12 cellular contexts compared by ENCODE assay signal in genomic region chr5:139982157-139982974, GRCh38.
DNase-seq lines count a peak whose midpoint lies in the region; ATAC-seq and TF ChIP-seq lines count a peak whose summit lies in the region.
"Had no signal": no experiment of that assay in that cellular context is flagged by ENCODE, and none has a peak within 500 bp of the region (broad histone marks: within the 10 kb centered on the region; RNA-seq: fewer than 3 reads in every experiment).

No MANE protein-coding gene starts in this region.

- H2BK20ac ChIP-seq in H9 (ENCODE audit: low read depth, low read length, poor library complexity, severe bottlenecking): no peak overlapping the region

- H3K9ac ChIP-seq in H9 (ENCODE audit: extremely low read depth, insufficient read length, low read length) (no peak overlapping the region), fibroblast of lung (ENCODE audit: insufficient read depth, low read length) (no peak overlapping the region)
- H3K9ac ChIP-seq: KMS-11 had no signal

- no peak overlapping the region for H3K27ac ChIP-seq in H9 (ENCODE audit: insufficient read length, low read depth, low read length)
- no peak overlapping the region for H3K27ac ChIP-seq in fibroblast of lung (ENCODE audit: insufficient read depth, low read length)
- H3K27ac ChIP-seq: KMS-11 had no signal

- no peak overlapping the region for H4K8ac ChIP-seq in H9 (replicated peaks; ENCODE audit: insufficient read length, low read depth, low read length)

- no peak overlapping the region for H2AK5ac ChIP-seq in H9 (ENCODE audit: insufficient read length, low read length)

- H3K27ac Mint-ChIP-seq in H9 (peak overlapping the region in 2 of 3 experiments; percentile 4 to 38; a peak in 1 of 7 replicates), osteocyte (ENCODE audit: unreplicated experiment) (peak overlapping the region; percentile 27)
- H3K27ac Mint-ChIP-seq in activated T-cell treated with anti-CD3 and anti-CD28 coated beads, Interleukin-2, amount 50 U/mL, for 24 hours: no peak overlapping the region
- H3K27ac Mint-ChIP-seq: activated CD4-positive, alpha-beta memory T cell treated with anti-CD3 and anti-CD28 coated beads for 36 hours; natural killer cell had no signal

- H3K14ac ChIP-seq in H9 (ENCODE audit: insufficient read depth, low read length): no peak overlapping the region

- H3K9me3 Mint-ChIP-seq in H9 (no peaks in the 10 kb centered on the region), osteocyte (ENCODE audit: unreplicated experiment) (no peaks in the 10 kb centered on the region)
- no peaks in the 10 kb centered on the region for H3K9me3 Mint-ChIP-seq in activated T-cell treated with anti-CD3 and anti-CD28 coated beads, Interleukin-2, amount 50 U/mL, for 24 hours
- H3K9me3 Mint-ChIP-seq: activated CD4-positive, alpha-beta memory T cell treated with anti-CD3 and anti-CD28 coated beads for 36 hours; natural killer cell had no signal

- H3K27me3 Mint-ChIP-seq in H9 (ENCODE audit: low read depth) (peaks cover 53% of the 10 kb centered on the region), osteocyte (ENCODE audit: unreplicated experiment) (peaks cover 33% of the 10 kb centered on the region)
- peaks cover 38% of the 10 kb centered on the region for H3K27me3 Mint-ChIP-seq in activated T-cell treated with anti-CD3 and anti-CD28 coated beads, Interleukin-2, amount 50 U/mL, for 24 hours

- H2BK5ac ChIP-seq in H9 (ENCODE audit: insufficient read length, low read length): no peak overlapping the region

- H3K79me2 ChIP-seq in H9 (ENCODE audit: insufficient read depth, low read length) (no peaks in the 10 kb centered on the region), fibroblast of lung (ENCODE audit: control insufficient read depth, insufficient read depth, low read length) (no peaks in the 10 kb centered on the region)

- no peak overlapping the region for H4K5ac ChIP-seq in H9 (ENCODE audit: insufficient read length, low read depth, low read length)

- no peaks in the 10 kb centered on the region for H3K4me1 ChIP-seq in H9 (ENCODE audit: insufficient read depth, low read length)
- H3K4me1 ChIP-seq in fibroblast of lung (ENCODE audit: control insufficient read depth, extremely low read depth, insufficient read depth, low read length): peaks cover 13% of the 10 kb centered on the region

- H3K36me3 Mint-ChIP-seq in H9 (ENCODE audit: insufficient read depth in 1 of 3, low read depth in 3 of 3) (no peaks in the 10 kb centered on the region), osteocyte (ENCODE audit: unreplicated experiment) (no peaks in the 10 kb centered on the region)
- H3K36me3 Mint-ChIP-seq in activated T-cell treated with anti-CD3 and anti-CD28 coated beads, Interleukin-2, amount 50 U/mL, for 24 hours (ENCODE audit: low read depth): no peaks in the 10 kb centered on the region
- H3K36me3 Mint-ChIP-seq: activated CD4-positive, alpha-beta memory T cell treated with anti-CD3 and anti-CD28 coated beads for 36 hours; natural killer cell had no signal

- H3K4me2 ChIP-seq in H9 (ENCODE audit: insufficient read depth, insufficient read length, low read length) (no peak overlapping the region), fibroblast of lung (ENCODE audit: extremely low read depth, insufficient read depth, low read length) (no peak overlapping the region)
- H3K4me2 ChIP-seq: KMS-11 had no signal

- H2AFZ ChIP-seq in H9 (ENCODE audit: low read length) (no peak overlapping the region), fibroblast of lung (ENCODE audit: low read length) (no peak overlapping the region)

- H4K20me1 ChIP-seq in H9 (ENCODE audit: control insufficient read depth, insufficient read depth, insufficient read length) (peaks cover 4% of the 10 kb centered on the region), fibroblast of lung (ENCODE audit: control insufficient read depth, extremely low read depth, insufficient read depth, low read length) (no peaks in the 10 kb centered on the region)

- no peaks in the 10 kb centered on the region for H3K36me3 ChIP-seq in fibroblast of lung (ENCODE audit: control insufficient read depth, insufficient read depth, low read length)
- H3K36me3 ChIP-seq: heart right ventricle had no signal

- H3K4me3 Mint-ChIP-seq in H9 (0 out of 5 replicates have a peak overlapping the region, but pooled peaks of 1 of the 2 experiments have one; percentile 5), osteocyte (ENCODE audit: unreplicated experiment) (peak overlapping the region; percentile 27)
- H3K4me3 Mint-ChIP-seq in activated T-cell treated with anti-CD3 and anti-CD28 coated beads, Interleukin-2, amount 50 U/mL, for 24 hours: no peak overlapping the region
- H3K4me3 Mint-ChIP-seq: activated CD4-positive, alpha-beta memory T cell treated with anti-CD3 and anti-CD28 coated beads for 36 hours; natural killer cell had no signal

- H3K23me2 ChIP-seq in H9 (ENCODE audit: insufficient read length, low read depth, low read length, poor library complexity, severe bottlenecking): no peaks in the 10 kb centered on the region

- no peak for ATAC-seq in HG03139 (IDR thresholded peaks at IDR 0.05; ENCODE audit: unreplicated experiment)
- ATAC-seq: natural killer cell had no signal

- no CpG with 5 or more reads among the region's 15 CpGs for WGBS in H9 (ENCODE audit: extremely low coverage, insufficient read length, low lambda C conversion rate)

- no peak for DNase-seq in H9
- peak; percentile 36 for DNase-seq in SK-N-DZ (ENCODE audit: low spot score)
- peak; percentile 6 to 35 for DNase-seq in fibroblast of lung (ENCODE audit: low read depth in 2 of 2)
- DNase-seq in osteocyte (ENCODE audit: extremely low spot score, unreplicated experiment): peak; percentile 83
- no peak for DNase-seq in Kasumi-1 (lab: John Stamatoyannopoulos, UW)
- DNase-seq in stimulated activated naive CD4-positive, alpha-beta T cell treated with Interleukin-2 at 50 U/mL for 16 hours (lab: John Stamatoyannopoulos, UW): no peak
- no peak for DNase-seq in activated T-cell treated with anti-CD3 and anti-CD28 coated beads, Interleukin-2, amount 50 U/mL, for 24 hours
- DNase-seq: activated CD4-positive, alpha-beta memory T cell treated with anti-CD3 and anti-CD28 coated beads for 36 hours; natural killer cell had no signal

- no peak overlapping the region for H3T11ph ChIP-seq in H9 (ENCODE audit: low read length)

- no peak overlapping the region for H3K4me3 ChIP-seq in fibroblast of lung (replicated peaks in 1 of 4; ENCODE audit: control extremely low read depth in 1 of 4, insufficient read depth in 1 of 4, low read depth in 3 of 4, low read length in 4 of 4)
- H3K4me3 ChIP-seq: heart right ventricle had no signal

- no peak overlapping the region for H3K23ac ChIP-seq in H9 (ENCODE audit: insufficient read length, low read depth, low read length)

- no peak overlapping the region for H3K18ac ChIP-seq in H9 (ENCODE audit: insufficient read length, low read depth, low read length)

- H3K4me1 Mint-ChIP-seq in H9 (peaks cover 12 to 13% of the 10 kb centered on the region in 2 experiments), osteocyte (ENCODE audit: unreplicated experiment) (peaks cover 15% of the 10 kb centered on the region)
- H3K4me1 Mint-ChIP-seq in activated T-cell treated with anti-CD3 and anti-CD28 coated beads, Interleukin-2, amount 50 U/mL, for 24 hours (ENCODE audit: low read depth): no peaks in the 10 kb centered on the region
- H3K4me1 Mint-ChIP-seq: natural killer cell had no signal

- H3K56ac ChIP-seq in H9 (ENCODE audit: insufficient read length, low read depth, low read length): no peak overlapping the region

- H3K27me3 ChIP-seq in H9 (ENCODE audit: insufficient read depth, low read length): no peaks in the 10 kb centered on the region
- peaks cover 7% of the 10 kb centered on the region for H3K27me3 ChIP-seq in fibroblast of lung (ENCODE audit: control insufficient read depth, insufficient read depth, low read length)
- H3K27me3 ChIP-seq: heart right ventricle had no signal

- H4K91ac ChIP-seq in H9 (ENCODE audit: insufficient read length, low read depth, low read length): no peak overlapping the region

- H3K4ac ChIP-seq in H9 (ENCODE audit: low read depth, low read length): no peak overlapping the region

- no peaks in the 10 kb centered on the region for H3K9me3 ChIP-seq in H9 (ENCODE audit: control insufficient read depth, low read depth, low read length)
- no peaks in the 10 kb centered on the region for H3K9me3 ChIP-seq in fibroblast of lung (ENCODE audit: control insufficient read depth, insufficient read depth, low read depth, low read length)
- H3K9me3 ChIP-seq: heart right ventricle had no signal

- no peaks in the 10 kb centered on the region for H3K79me1 ChIP-seq in H9 (ENCODE audit: insufficient read depth, low read depth, low read length, poor library complexity, severe bottlenecking)

- no peak overlapping the region for H2BK120ac ChIP-seq in H9 (ENCODE audit: low read depth, low read length, poor library complexity, severe bottlenecking)

- no peak overlapping the region for H2BK12ac ChIP-seq in H9 (ENCODE audit: insufficient read length, low read depth, low read length)

- no peak overlapping the region for H2BK15ac ChIP-seq in H9 (ENCODE audit: low read depth, low read length)

- TF ChIP-seq CTCF in H9 (conservative IDR thresholded peaks at IDR 0.05) (no peak), fibroblast of lung (conservative IDR thresholded peaks at IDR 0.05 in 1 of 2, IDR thresholded peaks at IDR 0.05 in 1 of 2; ENCODE audit: low read depth in 1 of 2, low read length in 2 of 2) (no peak), osteocyte (IDR thresholded peaks at IDR 0.05) (no peak)

Comparison
In these comparisons a context has a peak if more than half of its experiments do, and no peak if none do; other contexts are left out.
1. DNase-seq: peak in SK-N-DZ (single experiment), fibroblast of lung (2 of 2) and osteocyte (single experiment); none in H9 (single experiment), Kasumi-1 (0 of 2), stimulated activated naive CD4-positive, alpha-beta T cell treated with Interleukin-2 at 50 U/mL for 16 hours (single experiment) and activated T-cell treated with anti-CD3 and anti-CD28 coated beads, Interleukin-2, amount 50 U/mL, for 24 hours (single experiment).